Comparison of ENCODE assay signal across 16 cellular contexts in genomic region chr4:32087211-32087610, GRCh38.
DNase-seq lines count a peak whose midpoint lies in the region; TF ChIP-seq lines count a peak whose summit lies in the region.
"Had no signal": no experiment of that assay in that cellular context is flagged by ENCODE, and none has a peak within 500 bp of the region (broad histone marks: within the 10 kb centered on the region; RNA-seq: fewer than 3 reads in every experiment).

No MANE protein-coding gene starts in this region.

- no peak overlapping the region for H3K9ac ChIP-seq in SU-DHL-6 (ENCODE audit: low read length)

- no peak overlapping the region for H3K4me2 ChIP-seq in SU-DHL-6 (ENCODE audit: low read depth, low read length, poor library complexity, severe bottlenecking)
- H3K4me2 ChIP-seq: GM23338 had no signal

- peaks cover 5% of the 10 kb centered on the region; the same call in 1 of the 2 replicates for H3K36me3 ChIP-seq in SU-DHL-6 (ENCODE audit: low read length)

- DNase-seq in NCI-H69 (lab: John Stamatoyannopoulos, UW), result peak; percentile 3
- DNase-seq in myocyte (ENCODE audit: low read depth), result peak; percentile 22
- DNase-seq in NCI-H187 treated with DMSO at 0.1 percent for 48 hours (lab: John Stamatoyannopoulos, UW), result no peak
- DNase-seq in KG1 (lab: John Stamatoyannopoulos, UW), result no peak
- no peak for DNase-seq in CD1c-positive myeloid dendritic cell (ENCODE audit: extremely low spot score)
- DNase-seq: C1 segment of cervical spinal cord; Caco-2; CD4-positive, CD25-positive, alpha-beta regulatory T cell; CD8-positive, alpha-beta T cell; DMS153; DND-41; GDM1; H9 had no signal

- peak overlapping the region; percentile 41 for H2AFZ ChIP-seq in SU-DHL-6 (ENCODE audit: low read depth, low read length, severe bottlenecking)
- H2AFZ ChIP-seq: GM23338 had no signal

- no peaks in the 10 kb centered on the region for H3K9me2 ChIP-seq in SU-DHL-6 (replicated peaks; ENCODE audit: insufficient read depth, low read length)

- H3K27ac ChIP-seq in SU-DHL-6 (ENCODE audit: low read depth, low read length), result no peak overlapping the region

- H3K27me3 ChIP-seq in SU-DHL-6 (ENCODE audit: low read length), result no peaks in the 10 kb centered on the region

- peaks cover 41% of the 10 kb centered on the region; the same call in 1 of the 2 replicates for H3K9me3 ChIP-seq in SU-DHL-6 (ENCODE audit: insufficient read depth, low read length)
- H3K9me3 ChIP-seq: Caco-2 had no signal

- H3F3A ChIP-seq in SU-DHL-6 (ENCODE audit: insufficient read depth), result no peaks in the 10 kb centered on the region

- no peak overlapping the region for H3K4me3 ChIP-seq in SU-DHL-6 (ENCODE audit: insufficient read depth, low read length, poor library complexity, severe bottlenecking)
- H3K4me3 ChIP-seq: GM12878, GM23338 had no signal

- H3K79me2 ChIP-seq in SU-DHL-6 (ENCODE audit: insufficient read depth, low read length), result no peaks in the 10 kb centered on the region

- TF ChIP-seq CTCF in SU-DHL-6 (IDR thresholded peaks at IDR 0.05; ENCODE audit: insufficient read depth, low read length, poor library complexity, severe bottlenecking), result no peak

- H4K20me1 ChIP-seq in SU-DHL-6 (ENCODE audit: low read depth, low read length), result no peaks in the 10 kb centered on the region

Comparison
In these comparisons a context has a peak if more than half of its experiments do, and no peak if none do; other contexts are left out.
1. DNase-seq: peak in NCI-H69 (single experiment) and myocyte (single experiment); none in NCI-H187 treated with DMSO at 0.1 percent for 48 hours (single experiment), KG1 (single experiment) and CD1c-positive myeloid dendritic cell (single experiment).